Comparison of ENCODE assay signal across 14 cellular contexts in genomic region chr7:100219271-100219737, GRCh38. TPM values are rescaled to one million over a fixed set of nuclear protein-coding genes. Genes with fewer than 3 reads are reported as not detected.
A peak's percentile ranks its signal among the peaks of the same experiment; 100 is the strongest.
DNase-seq lines count a peak whose midpoint lies in the region; ATAC-seq and TF ChIP-seq lines count a peak whose summit lies in the region.
"Had no signal": no experiment of that assay in that cellular context is flagged by ENCODE, and none has a peak within 500 bp of the region (broad histone marks: within the 10 kb centered on the region; RNA-seq: fewer than 3 reads in every experiment).

No MANE protein-coding gene starts in this region.

- no peak for TF ChIP-seq CTCF in MCF 10A (IDR thresholded peaks at IDR 0.05; ENCODE audit: unreplicated experiment)
- no peak for TF ChIP-seq CTCF in breast epithelium (IDR thresholded peaks at IDR 0.05)
- TF ChIP-seq CTCF in natural killer cell (IDR thresholded peaks at IDR 0.05) = no peak
- TF ChIP-seq CTCF in upper lobe of right lung (IDR thresholded peaks at IDR 0.05) = no peak

- H3K9ac ChIP-seq in trophoblast cell (ENCODE audit: low read length) = no peak overlapping the region

- no peak overlapping the region for H4K91ac ChIP-seq in trophoblast cell (ENCODE audit: low read depth, low read length)

- ATAC-seq in natural killer cell (no peak), upper lobe of right lung (no peak)

- no peak overlapping the region for H3K14ac ChIP-seq in trophoblast cell (ENCODE audit: low read length)

- no peak for TF ChIP-seq POLR2A in breast epithelium (IDR thresholded peaks at IDR 0.05)

- no peak overlapping the region for H3K23ac ChIP-seq in trophoblast cell (ENCODE audit: low read length)

- no peaks in the 10 kb centered on the region for H3K9me3 ChIP-seq in breast epithelium
- H3K9me3 ChIP-seq in upper lobe of right lung = no peaks in the 10 kb centered on the region
- no peaks in the 10 kb centered on the region for H3K9me3 ChIP-seq in trophoblast cell (ENCODE audit: insufficient read depth, low read depth, low read length)
- H3K9me3 ChIP-seq: SJCRH30 had no signal

- H3K4me3 Mint-ChIP-seq in MCF 10A (ENCODE audit: unreplicated experiment) (no peak overlapping the region), natural killer cell (peak overlapping the region; percentile 95)

- no peak overlapping the region for H2BK12ac ChIP-seq in trophoblast cell (ENCODE audit: low read length)

- H3K79me2 ChIP-seq in trophoblast cell (ENCODE audit: control insufficient read depth, insufficient read depth, low read length, poor library complexity) = no peaks in the 10 kb centered on the region

- no peak overlapping the region for H3K18ac ChIP-seq in trophoblast cell (ENCODE audit: low read length)

- H3K4me1 Mint-ChIP-seq in MCF 10A (ENCODE audit: insufficient read depth, unreplicated experiment) = peaks cover 6% of the 10 kb centered on the region
- peaks cover 60 to 65% of the 10 kb centered on the region in 2 donors for H3K4me1 Mint-ChIP-seq in natural killer cell

- H3K4me2 ChIP-seq in trophoblast cell (ENCODE audit: low read length) = no peak overlapping the region

- H3K4ac ChIP-seq in trophoblast cell (ENCODE audit: low read depth, low read length) = no peak overlapping the region

- H2BK5ac ChIP-seq in trophoblast cell (ENCODE audit: low read depth, low read length, poor library complexity) = no peak overlapping the region

- H3K36me3 ChIP-seq in breast epithelium (no peaks in the 10 kb centered on the region), upper lobe of right lung (no peaks in the 10 kb centered on the region), trophoblast cell (ENCODE audit: control insufficient read depth in 1 of 2, insufficient read depth in 2 of 2, low read length in 2 of 2) (peaks cover 12 to 15% of the 10 kb centered on the region in 2 experiments)
- H3K36me3 ChIP-seq: SJCRH30 had no signal

- H2AK5ac ChIP-seq in trophoblast cell (ENCODE audit: low read length) = no peak overlapping the region

- no CpG with 5 or more reads among the region's 10 CpGs for WGBS in trophoblast cell (ENCODE audit: extremely low coverage, insufficient coverage, insufficient read length)

- H3K79me1 ChIP-seq in trophoblast cell (ENCODE audit: low read length) = no peaks in the 10 kb centered on the region

- no peaks in the 10 kb centered on the region for H3K27me3 Mint-ChIP-seq in MCF 10A (ENCODE audit: insufficient read depth, unreplicated experiment)
- no peaks in the 10 kb centered on the region for H3K27me3 Mint-ChIP-seq in natural killer cell (ENCODE audit: low read depth in 2 of 2)

- no peak overlapping the region for H3K4me3 ChIP-seq in breast epithelium
- no peak overlapping the region for H3K4me3 ChIP-seq in upper lobe of right lung
- no peak overlapping the region for H3K4me3 ChIP-seq in trophoblast cell (ENCODE audit: low read depth, low read length)
- H3K4me3 ChIP-seq: SJCRH30 had no signal

- H2AFZ ChIP-seq in trophoblast cell (ENCODE audit: insufficient read depth, low read length, poor library complexity) = no peak overlapping the region

- no peaks in the 10 kb centered on the region for H3K9me3 Mint-ChIP-seq in MCF 10A (ENCODE audit: unreplicated experiment)
- no peaks in the 10 kb centered on the region for H3K9me3 Mint-ChIP-seq in natural killer cell

- CTCF ChIA-PET in MCF 10A (lab: Yijun Ruan, JAX) = interaction anchor here (0.6 to 1.0 kb wide), 2 partner anchors 85 to 87 kb away, joined by 4 read pairs; no protein-coding TSS in a partner anchor

- H4K12ac ChIP-seq in trophoblast cell (ENCODE audit: low read depth, low read length) = no peak overlapping the region

- no peak overlapping the region for H2BK120ac ChIP-seq in trophoblast cell (ENCODE audit: insufficient read depth, low read length, poor library complexity)

- H3K27me3 ChIP-seq in breast epithelium (no peaks in the 10 kb centered on the region), upper lobe of right lung (no peaks in the 10 kb centered on the region), trophoblast cell (ENCODE audit: insufficient read depth, low read length) (no peaks in the 10 kb centered on the region)
- H3K27me3 ChIP-seq: SJCRH30 had no signal

- intact Hi-C loops in MCF 10A (cut with micrococcal nuclease) = no loop called here
- intact Hi-C loops in breast epithelium (cut with DNase I; ENCODE audit: low total_unique reads) = no loop called here
- intact Hi-C loops in natural killer cell (cut with micrococcal nuclease) = loop anchor here (5.0 kb wide), 2 partner anchors 87 to 128 kb away; no protein-coding TSS in a partner anchor
- intact Hi-C loops in upper lobe of right lung (cut with DNase I) = loop anchor here (10.0 kb wide), 1 partner anchor 85 kb away; no protein-coding TSS in a partner anchor

- no TSS peak for BruUV-seq in MCF 10A (replicated peaks; lab: Mats Ljungman, UMichigan)

- DNase-seq in MCF 10A (ENCODE audit: unreplicated experiment) (no peak), breast epithelium (ENCODE audit: low spot score in 2 of 2) (no peak), natural killer cell (peak; percentile 27), upper lobe of right lung (no peak), trophoblast cell (no peak), NCI-H2196 (lab: John Stamatoyannopoulos, UW; ENCODE audit: unreplicated experiment) (no peak), mucosa of gallbladder (ENCODE audit: low spot score) (no peak)
- peak; percentile 14 for DNase-seq in activated effector memory CD4-positive, alpha-beta T cell treated with Interleukin-2 at 50 U/mL for 16 hours
- DNase-seq: NCI-H1092, NCI-H526, SJCRH30 had no signal

- H3K27ac Mint-ChIP-seq in MCF 10A (ENCODE audit: low read depth, unreplicated experiment) (peak overlapping the region; percentile 49), natural killer cell (peak overlapping the region; percentile 98 to 99)

- H4K8ac ChIP-seq in trophoblast cell (ENCODE audit: low read depth, low read length) = no peak overlapping the region

- H3K4me1 ChIP-seq in breast epithelium = no peaks in the 10 kb centered on the region
- H3K4me1 ChIP-seq in upper lobe of right lung = no peaks in the 10 kb centered on the region
- no peaks in the 10 kb centered on the region for H3K4me1 ChIP-seq in trophoblast cell (ENCODE audit: control insufficient read depth in 1 of 2, insufficient read depth in 2 of 2, low read length in 2 of 2)
- H3K4me1 ChIP-seq: SJCRH30 had no signal

- H3K27ac ChIP-seq in breast epithelium (peak overlapping the region in 1 of 2 donors; percentile 43), upper lobe of right lung (peak overlapping the region; percentile 24), trophoblast cell (ENCODE audit: low read depth, low read length) (no peak overlapping the region)
- H3K27ac ChIP-seq: SJCRH30 had no signal

- H3K36me3 Mint-ChIP-seq in MCF 10A (ENCODE audit: insufficient read depth, unreplicated experiment) (peaks cover 7% of the 10 kb centered on the region), natural killer cell (no peaks in the 10 kb centered on the region)

- POLR2A ChIA-PET in MCF 10A (lab: Yijun Ruan, JAX) = no interaction called here

RNA-seq across cellular contexts. Expression of gene PVRIG, which starts 0.4 kb away (rescaled TPM):
- total RNA-seq in MCF 10A (2022) = 0.74 TPM in 1 of 2 replicates, not detected in the other
- total RNA-seq in breast epithelium = 1 to 10 TPM in 1 of 3 donors, under 1 TPM in 2; 0.32 to 1.2 (median 0.66) TPM
- 10 to 100 TPM; 45.6 to 84.1 (median 52.9) TPM for total RNA-seq in natural killer cell
- total RNA-seq in upper lobe of right lung = 1.4 TPM
- not detected in 2 replicates for polyA plus RNA-seq in trophoblast cell (2013)
- total RNA-seq in mucosa of gallbladder = 3.1 TPM
- total RNA-seq: A673, bronchial epithelial cell, SJCRH30, skeletal muscle tissue had no signal

RNA-seq across cellular contexts. Expression of gene STAG3, which starts 41.6 kb away (rescaled TPM):
- total RNA-seq in MCF 10A (2022) (1.1 and 1.5 TPM in 2 replicates), breast epithelium (1 to 10 TPM in 2 of 3 donors, under 1 TPM in 1; 0.80 to 3.3 (median 1.3) TPM), natural killer cell (1 to 10 TPM; 5.0 to 5.6 (median 5.5) TPM), upper lobe of right lung (2.3 TPM), mucosa of gallbladder (3.6 TPM)
- 0.15 and 0.19 TPM in 2 replicates for polyA plus RNA-seq in trophoblast cell (2013)

RNA-seq across cellular contexts. Expression of gene GPC2, which starts 42.1 kb away (rescaled TPM):
- total RNA-seq in MCF 10A (2022) (0.65 and 1.0 TPM in 2 replicates), breast epithelium (1 to 10 TPM; 1.4 to 3.6 (median 3.4) TPM), natural killer cell (1 to 10 TPM; 1.9 to 2.4 (median 2.3) TPM), upper lobe of right lung (0.49 TPM), mucosa of gallbladder (5.6 TPM)
- 2.9 TPM in 2 replicates for polyA plus RNA-seq in trophoblast cell (2013)

RNA-seq across cellular contexts. Expression of gene GAL3ST4, which starts 50.9 kb away (rescaled TPM):
- total RNA-seq in MCF 10A (2022) (0.17 and 0.26 TPM in 2 replicates), breast epithelium (1 to 10 TPM in 2 of 3 donors, under 1 TPM in 1; 0.98 to 2.5 (median 1.9) TPM), natural killer cell (under 1 TPM; 0.78 to 0.95 (median 0.78) TPM), upper lobe of right lung (4.4 TPM), mucosa of gallbladder (11.2 TPM)
- polyA plus RNA-seq in trophoblast cell (2013) = 0.37 and 0.42 TPM in 2 replicates

Comparison
In these comparisons a context has a peak if more than half of its experiments do, and no peak if none do; other contexts are left out.
1. DNase-seq: peak in activated effector memory CD4-positive, alpha-beta T cell treated with Interleukin-2 at 50 U/mL for 16 hours (single experiment) and natural killer cell (single experiment); none in MCF 10A (single experiment), breast epithelium (0 of 2), upper lobe of right lung (single experiment), trophoblast cell (0 of 2), NCI-H2196 (single experiment) and mucosa of gallbladder (single experiment).
2. RNA of gene PVRIG, which starts 0.4 kb away (total RNA-seq): 45.6 to 84.1 TPM in natural killer cell; 3.1 TPM in mucosa of gallbladder (single experiment), 1.4 TPM in upper lobe of right lung (single experiment), 0.32 to 1.2 TPM in breast epithelium and 0.74 TPM in MCF 10A; every median in the first group is over 10 times any median in the second.
3. intact Hi-C loops: an anchor here in natural killer cell (5.0 kb wide) and upper lobe of right lung (10.0 kb wide); none called in MCF 10A and breast epithelium.